8 cellular contexts compared by ENCODE assay signal in the genomic region with DNA sequence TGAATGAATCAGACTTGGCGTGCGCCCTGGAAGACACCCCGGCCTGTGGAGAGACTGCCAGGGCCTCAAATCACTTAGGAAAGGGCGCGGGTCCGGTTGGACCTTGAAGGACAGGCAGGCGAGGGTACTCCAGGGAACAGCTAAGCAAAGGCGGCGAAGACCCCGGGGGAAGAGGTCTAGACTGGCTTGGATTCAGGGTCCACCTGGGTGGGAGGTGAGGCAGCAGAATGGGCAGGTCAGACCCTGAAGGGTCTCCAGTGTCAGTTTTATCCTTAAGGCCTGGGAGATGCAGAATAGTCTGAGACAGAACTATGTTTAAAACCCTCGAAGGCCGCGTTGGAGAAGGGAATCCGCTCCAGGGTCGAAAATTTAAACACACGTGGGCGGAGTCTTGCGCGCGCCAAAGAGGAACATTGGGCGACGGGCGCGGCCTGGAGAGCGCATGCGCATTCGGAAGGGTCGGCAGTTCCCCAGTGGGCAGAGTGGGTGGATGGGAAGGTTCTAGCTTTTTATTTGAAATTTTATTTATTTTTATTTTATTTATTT. TPM values are rescaled to one million over a fixed set of nuclear protein-coding genes. Genes with fewer than 3 reads are reported as not detected.
DNase-seq lines count a peak whose midpoint lies in the region; ATAC-seq and TF ChIP-seq lines count a peak whose summit lies in the region.

No MANE protein-coding gene starts in this region.

- peak overlapping the region; percentile 86 for H2AFZ ChIP-seq in neural cell (ENCODE audit: low read depth, low read length)

- H3K4me2 ChIP-seq in neural cell (ENCODE audit: low read length): peak overlapping the region; percentile 81

- no peak for DNase-seq in LNCaP clone FGC (ENCODE audit: low read depth)
- DNase-seq in activated effector memory CD4-positive, alpha-beta T cell treated with anti-CD3 and anti-CD28 coated beads, Interleukin-2, amount 50 U/mL, for 16 hours: peak; percentile 93
- DNase-seq in fibroblast of the conjunctiva (ENCODE audit: low read depth): peak; percentile 51
- DNase-seq in stromal cell of bone marrow (ENCODE audit: low read depth): peak; percentile 30

- no peaks in the 10 kb centered on the region for H3K9me2 ChIP-seq in neural cell (ENCODE audit: insufficient read depth, low read length)

- peak overlapping the region; percentile 96 for H3K9ac ChIP-seq in neural cell (ENCODE audit: low read length)

- H3K79me2 ChIP-seq in neural cell (replicated peaks; ENCODE audit: insufficient read depth, low read length): peaks cover 22% of the 10 kb centered on the region

- H3F3A ChIP-seq in neural cell (ENCODE audit: insufficient read depth, low read length, poor library complexity, severe bottlenecking): no peaks in the 10 kb centered on the region

- no peaks in the 10 kb centered on the region for H3K9me3 ChIP-seq in neural cell (ENCODE audit: low read length)

- TF ChIP-seq EP300 in neural cell (conservative IDR thresholded peaks at IDR 0.05; ENCODE audit: poor library complexity, severe bottlenecking): no peak

- TF ChIP-seq RAD21 in neural cell (conservative IDR thresholded peaks at IDR 0.05): no peak

- peak; percentile 59; the same call in 1 of the 2 replicates for TF ChIP-seq POLR2A in Raji (IDR thresholded peaks at IDR 0.05; ENCODE audit: insufficient read depth, low read depth, low read length)

- H3K27ac ChIP-seq in neural cell (ENCODE audit: low read length): peak overlapping the region; percentile 99

- H4K20me1 ChIP-seq in neural cell (ENCODE audit: insufficient read depth): no peaks in the 10 kb centered on the region

- peak; percentile 15 for ATAC-seq in GM18502 (IDR thresholded peaks at IDR 0.05; ENCODE audit: poor library complexity, unreplicated experiment)
- no peak for ATAC-seq in GM18517 (IDR thresholded peaks at IDR 0.05; ENCODE audit: unreplicated experiment)

- H3K27me3 ChIP-seq in neural cell (ENCODE audit: insufficient read depth, low read depth, low read length): no peaks in the 10 kb centered on the region

- TF ChIP-seq CTCF in LNCaP clone FGC (IDR thresholded peaks at IDR 0.05; ENCODE audit: control insufficient read depth, extremely low read depth, insufficient read depth) (no peak), neural cell (IDR thresholded peaks at IDR 0.05; ENCODE audit: poor library complexity, severe bottlenecking) (peak; percentile 7)

- peak overlapping the region; percentile 75 for H3K4me3 ChIP-seq in LNCaP clone FGC (ENCODE audit: low read depth, low read length)
- peak overlapping the region; percentile 90 for H3K4me3 ChIP-seq in neural cell (ENCODE audit: low read length)

- H3K36me3 ChIP-seq in neural cell (ENCODE audit: insufficient read depth, low read length): no peaks in the 10 kb centered on the region

TF ChIP-seq in neural cell, 6 proteins besides CTCF, POLR2A, EP300 and RAD21:
- TF ChIP-seq MXI1 (conservative IDR thresholded peaks at IDR 0.05; ENCODE audit: poor library complexity, severe bottlenecking) (peak; percentile 68), TAF1 (IDR thresholded peaks at IDR 0.05; ENCODE audit: low read depth) (no peak)
- TF ChIP-seq, protein P1, sequence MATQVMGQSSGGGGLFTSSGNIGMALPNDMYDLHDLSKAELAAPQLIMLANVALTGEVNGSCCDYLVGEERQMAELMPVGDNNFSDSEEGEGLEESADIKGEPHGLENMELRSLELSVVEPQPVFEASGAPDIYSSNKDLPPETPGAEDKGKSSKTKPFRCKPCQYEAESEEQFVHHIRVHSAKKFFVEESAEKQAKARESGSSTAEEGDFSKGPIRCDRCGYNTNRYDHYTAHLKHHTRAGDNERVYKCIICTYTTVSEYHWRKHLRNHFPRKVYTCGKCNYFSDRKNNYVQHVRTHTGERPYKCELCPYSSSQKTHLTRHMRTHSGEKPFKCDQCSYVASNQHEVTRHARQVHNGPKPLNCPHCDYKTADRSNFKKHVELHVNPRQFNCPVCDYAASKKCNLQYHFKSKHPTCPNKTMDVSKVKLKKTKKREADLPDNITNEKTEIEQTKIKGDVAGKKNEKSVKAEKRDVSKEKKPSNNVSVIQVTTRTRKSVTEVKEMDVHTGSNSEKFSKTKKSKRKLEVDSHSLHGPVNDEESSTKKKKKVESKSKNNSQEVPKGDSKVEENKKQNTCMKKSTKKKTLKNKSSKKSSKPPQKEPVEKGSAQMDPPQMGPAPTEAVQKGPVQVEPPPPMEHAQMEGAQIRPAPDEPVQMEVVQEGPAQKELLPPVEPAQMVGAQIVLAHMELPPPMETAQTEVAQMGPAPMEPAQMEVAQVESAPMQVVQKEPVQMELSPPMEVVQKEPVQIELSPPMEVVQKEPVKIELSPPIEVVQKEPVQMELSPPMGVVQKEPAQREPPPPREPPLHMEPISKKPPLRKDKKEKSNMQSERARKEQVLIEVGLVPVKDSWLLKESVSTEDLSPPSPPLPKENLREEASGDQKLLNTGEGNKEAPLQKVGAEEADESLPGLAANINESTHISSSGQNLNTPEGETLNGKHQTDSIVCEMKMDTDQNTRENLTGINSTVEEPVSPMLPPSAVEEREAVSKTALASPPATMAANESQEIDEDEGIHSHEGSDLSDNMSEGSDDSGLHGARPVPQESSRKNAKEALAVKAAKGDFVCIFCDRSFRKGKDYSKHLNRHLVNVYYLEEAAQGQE (IDR thresholded peaks at IDR 0.05; ENCODE audit: borderline replicate concordance): peak; percentile 0

RNA-seq across cellular contexts. Expression of a gene that starts 0.6 kb away (rescaled TPM):
- 33.0 and 57.5 TPM in 2 replicates for polyA plus RNA-seq in neural cell
- polyA minus RNA-seq in neural cell: 19.0 and 19.4 TPM in 2 replicates

RNA-seq across cellular contexts. Expression of a gene that starts 25.4 kb away (rescaled TPM):
- polyA plus RNA-seq in neural cell: not detected in 2 replicates
- not detected in 2 replicates for polyA minus RNA-seq in neural cell

RNA-seq across cellular contexts. Expression of a gene that starts 39.5 kb away (rescaled TPM):
- polyA plus RNA-seq in neural cell: 0.51 TPM in 1 of 2 replicates, not detected in the other
- not detected in 2 replicates for polyA minus RNA-seq in neural cell

RNA-seq across cellular contexts. Expression of a gene that starts 46.9 kb away (rescaled TPM):
- polyA plus RNA-seq in neural cell: not detected in 2 replicates
- polyA minus RNA-seq in neural cell: not detected in 2 replicates
